1 cellular context compared by ENCODE assay signal in genomic region chr12:106309671-106310313, GRCh38.
TF ChIP-seq lines count a peak whose summit lies in the region.

No MANE protein-coding gene starts in this region.

TF ChIP-seq in IMR-90, 13 proteins besides CTCF, POLR2A, EP300 and RAD21 (continued from another document):
- no peak for TF ChIP-seq USF2 (IDR thresholded peaks at IDR 0.05; ENCODE audit: low read depth, low read length)
- TF ChIP-seq RCOR1 (IDR thresholded peaks at IDR 0.05; ENCODE audit: insufficient replicate concordance, low read length), result no peak
- TF ChIP-seq CEBPB (IDR thresholded peaks at IDR 0.05; ENCODE audit: low read depth, low read length), result no peak
- TF ChIP-seq BHLHE40 (IDR thresholded peaks at IDR 0.05; ENCODE audit: low read depth, low read length), result no peak
- no peak for TF ChIP-seq NFE2L2 (IDR thresholded peaks at IDR 0.05; ENCODE audit: low read depth, low read length)
- no peak for TF ChIP-seq RFX5 (IDR thresholded peaks at IDR 0.05; ENCODE audit: low read depth, low read length)
- no peak for TF ChIP-seq SMC3 (IDR thresholded peaks at IDR 0.05; ENCODE audit: low read depth, low read length)
- no peak for TF ChIP-seq MAZ (IDR thresholded peaks at IDR 0.05; ENCODE audit: borderline replicate concordance, low read depth, low read length)
- no peak for TF ChIP-seq CHD1 (IDR thresholded peaks at IDR 0.05; ENCODE audit: low read depth, low read length)
TF ChIP-seq in IMR-90: peak in this region for 0.
